Comparison of ENCODE assay signal across 27 cellular contexts in the genomic region with DNA sequence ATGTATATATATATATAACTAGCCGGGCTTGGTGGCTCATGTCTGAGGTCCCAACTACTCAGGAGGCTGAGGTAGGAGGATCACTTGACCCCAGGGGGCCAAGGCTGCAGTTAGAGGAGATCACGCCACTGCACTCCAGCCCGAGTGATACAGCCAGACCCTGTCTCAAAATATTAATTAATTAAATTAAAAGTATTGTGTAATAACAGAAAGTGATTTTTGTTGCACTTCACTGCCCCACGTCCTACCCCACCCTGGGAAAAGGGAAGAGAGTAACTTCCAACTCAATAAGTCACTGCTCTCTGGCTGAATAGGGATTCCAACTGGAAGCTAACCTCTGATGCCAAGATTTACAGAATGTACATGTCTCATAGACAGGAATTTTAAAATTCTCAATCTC.
"Had no signal": no experiment of that assay in that cellular context is flagged by ENCODE, and none has a peak within 500 bp of the region (broad histone marks: within the 10 kb centered on the region; RNA-seq: fewer than 3 reads in every experiment).

No MANE protein-coding gene starts in this region.

- H3K27me3 ChIP-seq: adrenal gland, breast epithelium, MG63 had no signal

- H3K4me1 ChIP-seq: breast epithelium had no signal

- H3K9me3 ChIP-seq: adrenal gland, breast epithelium had no signal

- H3K4me3 ChIP-seq: adrenal gland, breast epithelium, MG63, SK-N-MC had no signal

- H3K27me3 Mint-ChIP-seq: activated CD8-positive, alpha-beta T cell treated with anti-CD3 and anti-CD28 coated beads for 36 hours; activated naive CD4-positive, alpha-beta T cell treated with anti-CD3 and anti-CD28 coated beads, Interleukin-2, amount 10 ng/mL, durations not matched to agents 7 days and 5 days; activated naive CD8-positive, alpha-beta T cell treated with anti-CD3 and anti-CD28 coated beads for 36 hours had no signal

- ATAC-seq: activated CD8-positive, alpha-beta T cell treated with anti-CD3 and anti-CD28 coated beads for 36 hours; activated T-cell treated with anti-CD3 and anti-CD28 coated beads, Interleukin-2, amount 50 U/mL, for 72 hours; Panc1; Right ventricle myocardium inferior had no signal

- H3K27ac ChIP-seq: breast epithelium, SK-N-MC, WERI-Rb-1 had no signal

- H3K27ac Mint-ChIP-seq: activated CD8-positive, alpha-beta T cell treated with anti-CD3 and anti-CD28 coated beads for 36 hours; activated naive CD4-positive, alpha-beta T cell treated with anti-CD3 and anti-CD28 coated beads, Interleukin-2, amount 10 ng/mL, durations not matched to agents 7 days and 5 days; activated naive CD8-positive, alpha-beta T cell treated with anti-CD3 and anti-CD28 coated beads for 36 hours; activated T-cell treated with anti-CD3 and anti-CD28 coated beads, Interleukin-2, amount 50 U/mL, for 72 hours; activated T-helper 2 cell treated with anti-CD3 and anti-CD28 coated beads, Interferon-gamma antibody, Interleukin-2, Interleukin-4, amounts not matched to agents 10 μg/mL and 5 μg/mL and 100 μg/mL, durations not matched to agents 14 hours and 24 hours and 36 hours had no signal

- DNase-seq: activated CD4-positive, alpha-beta T cell treated with anti-CD3 and anti-CD28 coated beads for 4 hours; activated CD8-positive, alpha-beta memory T cell treated with anti-CD3 and anti-CD28 coated beads, Interleukin-2, amount 50 U/mL, for 4 hours; activated CD8-positive, alpha-beta T cell treated with anti-CD3 and anti-CD28 coated beads for 36 hours; activated gamma-delta T cell treated with Interleukin-2 at 50 U/mL for 16 hours; activated naive CD4-positive, alpha-beta T cell treated with anti-CD3 and anti-CD28 coated beads, Interleukin-2, amount 10 ng/mL, durations not matched to agents 7 days and 5 days; activated naive CD8-positive, alpha-beta T cell treated with anti-CD3 and anti-CD28 coated beads for 36 hours; activated T-cell treated with anti-CD3 and anti-CD28 coated beads, Interleukin-2, amount 50 U/mL, for 72 hours; adrenal gland; anterior cingulate cortex; caudate nucleus; KG1; MG63; NCI-H1105 treated with DMSO at 0.1 percent for 48 hours; NCI-H1436 treated with DMSO at 0.1 percent for 48 hours; NCI-H187; NCI-H2081; NCI-H446; NCI-H524; NCI-H774; RPMI8226; T-helper 1 cell; WERI-Rb-1 had no signal

- H3K36me3 ChIP-seq: adrenal gland, breast epithelium had no signal

- H3K9me3 Mint-ChIP-seq: activated CD8-positive, alpha-beta T cell treated with anti-CD3 and anti-CD28 coated beads for 36 hours had no signal
